20 cellular contexts compared by ENCODE assay signal in genomic region chr1:239155466-239155865, GRCh38.
"Had no signal": no experiment of that assay in that cellular context is flagged by ENCODE, and none has a peak within 500 bp of the region (broad histone marks: within the 10 kb centered on the region; RNA-seq: fewer than 3 reads in every experiment).

No MANE protein-coding gene starts in this region.

- H3K27ac ChIP-seq: body of pancreas, neural progenitor cell, right lobe of liver, stomach, testis, upper lobe of left lung had no signal

- H3K4me2 ChIP-seq: neural progenitor cell, smooth muscle cell had no signal

- H3K36me3 ChIP-seq: neural progenitor cell, right lobe of liver, stomach, upper lobe of left lung had no signal

- H3K27me3 ChIP-seq: body of pancreas, neural progenitor cell, right lobe of liver, stomach, testis, upper lobe of left lung had no signal

- DNase-seq: activated CD4-positive, alpha-beta memory T cell treated with anti-CD3 and anti-CD28 coated beads, Interleukin-2, amount 10 ng/mL, durations not matched to agents 7 days and 5 days; activated CD4-positive, alpha-beta T cell treated with anti-CD3 and anti-CD28 coated beads for 48 hours; activated CD4-positive, CD25-positive, alpha-beta regulatory T cell; activated CD8-positive, alpha-beta memory T cell treated with anti-CD3 and anti-CD28 coated beads, Interleukin-2, amount 10 ng/mL, durations not matched to agents 7 days and 5 days; activated naive CD4-positive, alpha-beta T cell; activated naive CD8-positive, alpha-beta T cell treated with anti-CD3 and anti-CD28 coated beads for 36 hours; amniotic stem cell; body of pancreas; foreskin melanocyte; kidney; right lobe of liver; stimulated activated CD4-positive, alpha-beta T cell treated with anti-CD3 and anti-CD28 coated beads, Interleukin-4, amount 100 ng/mL, for 1 hour; stomach; T1000; testis; upper lobe of left lung had no signal

- H3K4me1 ChIP-seq: body of pancreas, neural progenitor cell, right lobe of liver, stomach, testis, upper lobe of left lung had no signal

- H3K9me3 ChIP-seq: body of pancreas, right lobe of liver, testis, upper lobe of left lung had no signal

- H3K4me3 ChIP-seq: body of pancreas, lung, neural progenitor cell, right lobe of liver, smooth muscle cell, stomach, testis, upper lobe of left lung had no signal

- ATAC-seq: activated CD8-positive, alpha-beta memory T cell treated with anti-CD3 and anti-CD28 coated beads, Interleukin-2, amount 10 ng/mL, durations not matched to agents 7 days and 5 days; body of pancreas; left lobe of liver; right lobe of liver had no signal
